ENCODE assay signal across 19 cellular contexts in genomic region chr20:11378252-11378651, GRCh38.
"Had no signal": no experiment of that assay in that cellular context is flagged by ENCODE, and none has a peak within 500 bp of the region (broad histone marks: within the 10 kb centered on the region; RNA-seq: fewer than 3 reads in every experiment).

No MANE protein-coding gene starts in this region.

- H3K4me1 ChIP-seq: adrenal gland, heart right ventricle, left ventricle myocardium inferior, thyroid gland had no signal

- H3K27me3 ChIP-seq: adrenal gland, gastrocnemius medialis, right atrium auricular region, thyroid gland had no signal

- ATAC-seq: activated CD8-positive, alpha-beta T cell treated with anti-CD3 and anti-CD28 coated beads, Interleukin-2, amount 10 ng/mL, durations not matched to agents 7 days and 5 days; gastrocnemius medialis; heart right ventricle; stimulated activated naive B cell treated with anti-CD40 and anti-IgM and Interleukin-4, amounts not matched to agents 10 μg/mL and 1 μg/mL and 100 μg/mL, for 72 hours had no signal

- H3K27ac ChIP-seq: adrenal gland, dorsolateral prefrontal cortex, gastrocnemius medialis, heart right ventricle, left ventricle myocardium inferior, right atrium auricular region, thyroid gland had no signal

- DNase-seq: activated CD4-positive, alpha-beta T cell treated with anti-CD3 and anti-CD28 coated beads, Interleukin-2, amount 10 ng/mL, durations not matched to agents 24 days and 14 days; activated CD4-positive, CD25-positive, alpha-beta regulatory T cell; activated CD8-positive, alpha-beta memory T cell treated with anti-CD3 and anti-CD28 coated beads, Interleukin-2, amount 50 U/mL, for 4 hours; activated CD8-positive, alpha-beta T cell treated with anti-CD3 and anti-CD28 coated beads, Interleukin-2, amount 10 ng/mL, durations not matched to agents 7 days and 5 days; activated effector memory CD4-positive, alpha-beta T cell treated with anti-CD3 and anti-CD28 coated beads, Interleukin-2, amount 50 U/mL, for 16 hours; activated T-cell treated with anti-CD3 and anti-CD28 coated beads, Interleukin-2, amount 50 U/mL, for 48 hours; adrenal gland; dorsolateral prefrontal cortex; erythroblast; gastrocnemius medialis; heart right ventricle; kidney; left ventricle myocardium inferior; stimulated activated CD4-positive, alpha-beta T cell treated with anti-CD3 and anti-CD28 coated beads, Interleukin-15, amount 100 ng/mL, for 24 hours; stimulated activated CD4-positive, alpha-beta T cell treated with anti-CD3 and anti-CD28 coated beads, Interleukin-4, amount 100 ng/mL, for 1 hour; stimulated activated naive B cell treated with anti-CD40 and anti-IgM and Interleukin-4, amounts not matched to agents 10 μg/mL and 1 μg/mL and 100 μg/mL, for 72 hours; thyroid gland had no signal

- FAIRE-seq: kidney had no signal

- H3K4me3 ChIP-seq: adrenal gland, dorsolateral prefrontal cortex, gastrocnemius medialis, heart right ventricle, left ventricle myocardium inferior, right atrium auricular region, skin epidermis, thyroid gland had no signal

- H3K36me3 ChIP-seq: adrenal gland, gastrocnemius medialis, heart right ventricle, left ventricle myocardium inferior, right atrium auricular region, thyroid gland had no signal

- H3K9me3 ChIP-seq: adrenal gland, gastrocnemius medialis, right atrium auricular region, thyroid gland had no signal
